ENCODE assay signal across 1 cellular context in the genomic region with DNA sequence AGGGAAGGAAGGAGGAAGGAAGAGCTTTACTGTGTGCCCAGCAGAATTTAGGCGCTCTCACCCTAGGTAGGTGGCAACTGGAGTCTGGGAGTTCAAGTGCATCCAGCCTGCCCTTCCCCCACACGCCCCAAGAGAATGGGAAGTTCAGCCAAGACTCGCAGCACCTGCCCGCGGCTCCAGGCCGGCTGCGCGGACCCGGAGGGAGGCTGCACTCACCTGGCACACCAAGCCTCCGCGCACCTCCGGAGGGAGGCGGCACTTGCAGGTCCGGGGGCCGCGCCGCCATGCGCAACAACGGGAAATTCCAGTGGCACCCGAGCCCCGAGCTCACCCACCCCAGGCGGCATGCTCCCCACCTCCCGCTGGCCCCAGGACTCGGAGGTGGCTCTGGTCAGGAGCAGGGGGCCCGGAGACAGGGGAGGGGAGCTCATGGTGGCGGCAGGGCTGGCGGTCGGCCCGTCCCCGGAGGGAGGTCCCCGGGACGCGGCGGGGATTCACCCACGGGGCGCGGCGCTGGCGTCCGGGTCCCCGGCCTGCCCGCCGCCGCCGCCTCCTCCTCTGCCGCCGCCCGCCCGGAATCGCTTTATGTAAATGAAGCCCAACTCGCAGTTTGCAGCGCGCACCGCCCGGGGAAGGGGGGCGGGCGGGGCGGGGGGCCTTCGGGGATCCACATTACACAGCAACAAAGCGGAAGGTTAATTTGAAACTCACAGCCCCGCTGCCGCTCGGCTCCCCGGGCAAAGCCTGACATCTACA.
TF ChIP-seq lines count a peak whose summit lies in the region.

A gene with protein sequence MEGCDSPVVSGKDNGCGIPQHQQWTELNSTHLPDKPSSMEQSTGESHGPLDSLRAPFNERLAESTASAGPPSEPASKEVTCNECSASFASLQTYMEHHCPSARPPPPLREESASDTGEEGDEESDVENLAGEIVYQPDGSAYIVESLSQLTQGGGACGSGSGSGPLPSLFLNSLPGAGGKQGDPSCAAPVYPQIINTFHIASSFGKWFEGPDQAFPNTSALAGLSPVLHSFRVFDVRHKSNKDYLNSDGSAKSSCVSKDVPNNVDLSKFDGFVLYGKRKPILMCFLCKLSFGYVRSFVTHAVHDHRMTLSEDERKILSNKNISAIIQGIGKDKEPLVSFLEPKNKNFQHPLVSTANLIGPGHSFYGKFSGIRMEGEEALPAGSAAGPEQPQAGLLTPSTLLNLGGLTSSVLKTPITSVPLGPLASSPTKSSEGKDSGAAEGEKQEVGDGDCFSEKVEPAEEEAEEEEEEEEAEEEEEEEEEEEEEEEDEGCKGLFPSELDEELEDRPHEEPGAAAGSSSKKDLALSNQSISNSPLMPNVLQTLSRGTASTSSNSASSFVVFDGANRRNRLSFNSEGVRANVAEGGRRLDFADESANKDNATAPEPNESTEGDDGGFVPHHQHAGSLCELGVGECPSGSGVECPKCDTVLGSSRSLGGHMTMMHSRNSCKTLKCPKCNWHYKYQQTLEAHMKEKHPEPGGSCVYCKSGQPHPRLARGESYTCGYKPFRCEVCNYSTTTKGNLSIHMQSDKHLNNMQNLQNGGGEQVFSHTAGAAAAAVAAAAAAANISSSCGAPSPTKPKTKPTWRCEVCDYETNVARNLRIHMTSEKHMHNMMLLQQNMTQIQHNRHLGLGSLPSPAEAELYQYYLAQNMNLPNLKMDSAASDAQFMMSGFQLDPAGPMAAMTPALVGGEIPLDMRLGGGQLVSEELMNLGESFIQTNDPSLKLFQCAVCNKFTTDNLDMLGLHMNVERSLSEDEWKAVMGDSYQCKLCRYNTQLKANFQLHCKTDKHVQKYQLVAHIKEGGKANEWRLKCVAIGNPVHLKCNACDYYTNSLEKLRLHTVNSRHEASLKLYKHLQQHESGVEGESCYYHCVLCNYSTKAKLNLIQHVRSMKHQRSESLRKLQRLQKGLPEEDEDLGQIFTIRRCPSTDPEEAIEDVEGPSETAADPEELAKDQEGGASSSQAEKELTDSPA (N-terminal part only) (minus strand): TSS at position 593 of the 756 bp plus-strand sequence. CDS start 87,983 bp downstream, outside the sequence.

TF ChIP-seq in HepG2, 621 proteins besides CTCF, POLR2A, EP300 and RAD21 (continues in another document):
- TF ChIP-seq, protein P1, sequence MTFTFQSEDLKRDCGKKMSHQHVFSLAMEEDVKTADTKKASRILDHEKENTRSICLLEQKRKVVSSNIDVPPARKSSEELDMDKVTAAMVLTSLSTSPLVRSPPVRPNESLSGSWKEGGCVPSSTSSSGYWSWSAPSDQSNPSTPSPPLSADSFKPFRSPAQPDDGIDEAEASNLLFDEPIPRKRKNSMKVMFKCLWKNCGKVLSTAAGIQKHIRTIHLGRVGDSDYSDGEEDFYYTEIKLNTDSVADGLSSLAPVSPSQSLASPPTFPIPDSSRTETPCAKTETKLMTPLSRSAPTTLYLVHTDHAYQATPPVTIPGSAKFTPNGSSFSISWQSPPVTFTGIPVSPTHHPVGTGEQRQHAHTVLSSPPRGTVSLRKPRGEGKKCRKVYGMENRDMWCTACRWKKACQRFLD (CRISPR knock-in tag; IDR thresholded peaks at IDR 0.05; ENCODE audit: borderline replicate concordance): peak; percentile 61; the same call in 1 of the 2 replicates
- no peak for TF ChIP-seq ZNF251 (CRISPR knock-in tag; IDR thresholded peaks at IDR 0.05)
- TF ChIP-seq, protein P2, sequence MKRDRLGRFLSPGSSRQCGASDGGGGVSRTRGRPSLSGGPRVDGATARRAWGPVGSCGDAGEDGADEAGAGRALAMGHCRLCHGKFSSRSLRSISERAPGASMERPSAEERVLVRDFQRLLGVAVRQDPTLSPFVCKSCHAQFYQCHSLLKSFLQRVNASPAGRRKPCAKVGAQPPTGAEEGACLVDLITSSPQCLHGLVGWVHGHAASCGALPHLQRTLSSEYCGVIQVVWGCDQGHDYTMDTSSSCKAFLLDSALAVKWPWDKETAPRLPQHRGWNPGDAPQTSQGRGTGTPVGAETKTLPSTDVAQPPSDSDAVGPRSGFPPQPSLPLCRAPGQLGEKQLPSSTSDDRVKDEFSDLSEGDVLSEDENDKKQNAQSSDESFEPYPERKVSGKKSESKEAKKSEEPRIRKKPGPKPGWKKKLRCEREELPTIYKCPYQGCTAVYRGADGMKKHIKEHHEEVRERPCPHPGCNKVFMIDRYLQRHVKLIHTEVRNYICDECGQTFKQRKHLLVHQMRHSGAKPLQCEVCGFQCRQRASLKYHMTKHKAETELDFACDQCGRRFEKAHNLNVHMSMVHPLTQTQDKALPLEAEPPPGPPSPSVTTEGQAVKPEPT (CRISPR knock-in tag; IDR thresholded peaks at IDR 0.05; ENCODE audit: low read depth): 0 out of 2 replicates have a peak, but pooled peaks have one; percentile 59
- TF ChIP-seq CREM (IDR thresholded peaks at IDR 0.05): no peak
- no peak for TF ChIP-seq CREM (CRISPR knock-in tag; IDR thresholded peaks at IDR 0.05)
- TF ChIP-seq MAF1 (CRISPR knock-in tag; IDR thresholded peaks at IDR 0.05; ENCODE audit: borderline replicate concordance): peak; percentile 82; the same call in 1 of the 2 replicates
- no peak for TF ChIP-seq ZNF296 (CRISPR knock-in tag; conservative IDR thresholded peaks at IDR 0.05)
- TF ChIP-seq, protein P3, sequence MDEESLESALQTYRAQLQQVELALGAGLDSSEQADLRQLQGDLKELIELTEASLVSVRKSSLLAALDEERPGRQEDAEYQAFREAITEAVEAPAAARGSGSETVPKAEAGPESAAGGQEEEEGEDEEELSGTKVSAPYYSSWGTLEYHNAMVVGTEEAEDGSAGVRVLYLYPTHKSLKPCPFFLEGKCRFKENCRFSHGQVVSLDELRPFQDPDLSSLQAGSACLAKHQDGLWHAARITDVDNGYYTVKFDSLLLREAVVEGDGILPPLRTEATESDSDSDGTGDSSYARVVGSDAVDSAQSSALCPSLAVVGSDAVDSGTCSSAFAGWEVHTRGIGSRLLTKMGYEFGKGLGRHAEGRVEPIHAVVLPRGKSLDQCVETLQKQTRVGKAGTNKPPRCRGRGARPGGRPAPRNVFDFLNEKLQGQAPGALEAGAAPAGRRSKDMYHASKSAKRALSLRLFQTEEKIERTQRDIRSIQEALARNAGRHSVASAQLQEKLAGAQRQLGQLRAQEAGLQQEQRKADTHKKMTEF (CRISPR knock-in tag; IDR thresholded peaks at IDR 0.05): peak; percentile 73; the same call in 1 of the 2 replicates
- no peak for TF ChIP-seq RBM22 (optimal IDR thresholded peaks at IDR 0.05; ENCODE audit: low read length)
- TF ChIP-seq HOXA9 (CRISPR knock-in tag; IDR thresholded peaks at IDR 0.05; ENCODE audit: borderline replicate concordance): no peak
- TF ChIP-seq, protein P4, sequence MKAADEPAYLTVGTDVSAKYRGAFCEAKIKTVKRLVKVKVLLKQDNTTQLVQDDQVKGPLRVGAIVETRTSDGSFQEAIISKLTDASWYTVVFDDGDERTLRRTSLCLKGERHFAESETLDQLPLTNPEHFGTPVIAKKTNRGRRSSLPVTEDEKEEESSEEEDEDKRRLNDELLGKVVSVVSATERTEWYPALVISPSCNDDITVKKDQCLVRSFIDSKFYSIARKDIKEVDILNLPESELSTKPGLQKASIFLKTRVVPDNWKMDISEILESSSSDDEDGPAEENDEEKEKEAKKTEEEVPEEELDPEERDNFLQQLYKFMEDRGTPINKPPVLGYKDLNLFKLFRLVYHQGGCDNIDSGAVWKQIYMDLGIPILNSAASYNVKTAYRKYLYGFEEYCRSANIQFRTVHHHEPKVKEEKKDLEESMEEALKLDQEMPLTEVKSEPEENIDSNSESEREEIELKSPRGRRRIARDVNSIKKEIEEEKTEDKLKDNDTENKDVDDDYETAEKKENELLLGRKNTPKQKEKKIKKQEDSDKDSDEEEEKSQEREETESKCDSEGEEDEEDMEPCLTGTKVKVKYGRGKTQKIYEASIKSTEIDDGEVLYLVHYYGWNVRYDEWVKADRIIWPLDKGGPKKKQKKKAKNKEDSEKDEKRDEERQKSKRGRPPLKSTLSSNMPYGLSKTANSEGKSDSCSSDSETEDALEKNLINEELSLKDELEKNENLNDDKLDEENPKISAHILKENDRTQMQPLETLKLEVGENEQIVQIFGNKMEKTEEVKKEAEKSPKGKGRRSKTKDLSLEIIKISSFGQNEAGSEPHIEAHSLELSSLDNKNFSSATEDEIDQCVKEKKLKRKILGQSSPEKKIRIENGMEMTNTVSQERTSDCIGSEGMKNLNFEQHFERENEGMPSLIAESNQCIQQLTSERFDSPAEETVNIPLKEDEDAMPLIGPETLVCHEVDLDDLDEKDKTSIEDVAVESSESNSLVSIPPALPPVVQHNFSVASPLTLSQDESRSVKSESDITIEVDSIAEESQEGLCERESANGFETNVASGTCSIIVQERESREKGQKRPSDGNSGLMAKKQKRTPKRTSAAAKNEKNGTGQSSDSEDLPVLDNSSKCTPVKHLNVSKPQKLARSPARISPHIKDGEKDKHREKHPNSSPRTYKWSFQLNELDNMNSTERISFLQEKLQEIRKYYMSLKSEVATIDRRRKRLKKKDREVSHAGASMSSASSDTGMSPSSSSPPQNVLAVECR (CRISPR knock-in tag; IDR thresholded peaks at IDR 0.05; ENCODE audit: borderline replicate concordance): peak; percentile 39
- TF ChIP-seq THYN1 (CRISPR knock-in tag; IDR thresholded peaks at IDR 0.05; ENCODE audit: borderline replicate concordance, low read depth): no peak
- no peak for TF ChIP-seq TP53 (CRISPR knock-in tag; conservative IDR thresholded peaks at IDR 0.05)
- TF ChIP-seq, protein P5, sequence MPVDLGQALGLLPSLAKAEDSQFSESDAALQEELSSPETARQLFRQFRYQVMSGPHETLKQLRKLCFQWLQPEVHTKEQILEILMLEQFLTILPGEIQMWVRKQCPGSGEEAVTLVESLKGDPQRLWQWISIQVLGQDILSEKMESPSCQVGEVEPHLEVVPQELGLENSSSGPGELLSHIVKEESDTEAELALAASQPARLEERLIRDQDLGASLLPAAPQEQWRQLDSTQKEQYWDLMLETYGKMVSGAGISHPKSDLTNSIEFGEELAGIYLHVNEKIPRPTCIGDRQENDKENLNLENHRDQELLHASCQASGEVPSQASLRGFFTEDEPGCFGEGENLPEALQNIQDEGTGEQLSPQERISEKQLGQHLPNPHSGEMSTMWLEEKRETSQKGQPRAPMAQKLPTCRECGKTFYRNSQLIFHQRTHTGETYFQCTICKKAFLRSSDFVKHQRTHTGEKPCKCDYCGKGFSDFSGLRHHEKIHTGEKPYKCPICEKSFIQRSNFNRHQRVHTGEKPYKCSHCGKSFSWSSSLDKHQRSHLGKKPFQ (CRISPR knock-in tag; IDR thresholded peaks at IDR 0.05; ENCODE audit: insufficient replicate concordance): no peak
- TF ChIP-seq, protein P6, sequence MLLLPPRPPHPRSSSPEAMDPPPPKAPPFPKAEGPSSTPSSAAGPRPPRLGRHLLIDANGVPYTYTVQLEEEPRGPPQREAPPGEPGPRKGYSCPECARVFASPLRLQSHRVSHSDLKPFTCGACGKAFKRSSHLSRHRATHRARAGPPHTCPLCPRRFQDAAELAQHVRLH (CRISPR knock-in tag; IDR thresholded peaks at IDR 0.05; ENCODE audit: borderline replicate concordance, low read depth): no peak
- TF ChIP-seq NR2F1 (CRISPR knock-in tag; IDR thresholded peaks at IDR 0.05): 0 out of 4 replicates have a peak, but pooled peaks of 1 of the 2 experiments have one; percentile 6
- peak; percentile 56; the same call in 1 of the 2 replicates for TF ChIP-seq ZNF879 (CRISPR knock-in tag; IDR thresholded peaks at IDR 0.05)
- TF ChIP-seq HOXA5 (CRISPR knock-in tag; IDR thresholded peaks at IDR 0.05): no peak
- TF ChIP-seq GATAD1 (CRISPR knock-in tag; IDR thresholded peaks at IDR 0.05): peak; percentile 45; the same call in 1 of the 2 replicates
- no peak for TF ChIP-seq HDAC6 (IDR thresholded peaks at IDR 0.05; ENCODE audit: low read depth, low read length)
- TF ChIP-seq DPF2 (CRISPR knock-in tag; IDR thresholded peaks at IDR 0.05; ENCODE audit: borderline replicate concordance, low read depth): no peak
- no peak for TF ChIP-seq JARID2 (CRISPR knock-in tag; IDR thresholded peaks at IDR 0.05; ENCODE audit: insufficient replicate concordance)
- TF ChIP-seq, protein P7, sequence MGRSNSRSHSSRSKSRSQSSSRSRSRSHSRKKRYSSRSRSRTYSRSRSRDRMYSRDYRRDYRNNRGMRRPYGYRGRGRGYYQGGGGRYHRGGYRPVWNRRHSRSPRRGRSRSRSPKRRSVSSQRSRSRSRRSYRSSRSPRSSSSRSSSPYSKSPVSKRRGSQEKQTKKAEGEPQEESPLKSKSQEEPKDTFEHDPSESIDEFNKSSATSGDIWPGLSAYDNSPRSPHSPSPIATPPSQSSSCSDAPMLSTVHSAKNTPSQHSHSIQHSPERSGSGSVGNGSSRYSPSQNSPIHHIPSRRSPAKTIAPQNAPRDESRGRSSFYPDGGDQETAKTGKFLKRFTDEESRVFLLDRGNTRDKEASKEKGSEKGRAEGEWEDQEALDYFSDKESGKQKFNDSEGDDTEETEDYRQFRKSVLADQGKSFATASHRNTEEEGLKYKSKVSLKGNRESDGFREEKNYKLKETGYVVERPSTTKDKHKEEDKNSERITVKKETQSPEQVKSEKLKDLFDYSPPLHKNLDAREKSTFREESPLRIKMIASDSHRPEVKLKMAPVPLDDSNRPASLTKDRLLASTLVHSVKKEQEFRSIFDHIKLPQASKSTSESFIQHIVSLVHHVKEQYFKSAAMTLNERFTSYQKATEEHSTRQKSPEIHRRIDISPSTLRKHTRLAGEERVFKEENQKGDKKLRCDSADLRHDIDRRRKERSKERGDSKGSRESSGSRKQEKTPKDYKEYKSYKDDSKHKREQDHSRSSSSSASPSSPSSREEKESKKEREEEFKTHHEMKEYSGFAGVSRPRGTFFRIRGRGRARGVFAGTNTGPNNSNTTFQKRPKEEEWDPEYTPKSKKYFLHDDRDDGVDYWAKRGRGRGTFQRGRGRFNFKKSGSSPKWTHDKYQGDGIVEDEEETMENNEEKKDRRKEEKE (IDR thresholded peaks at IDR 0.05): no peak
- no peak for TF ChIP-seq ZNF788 (CRISPR knock-in tag; IDR thresholded peaks at IDR 0.05; ENCODE audit: borderline replicate concordance)
- no peak; the same call in 1 of the 2 replicates for TF ChIP-seq ZNF501 (CRISPR knock-in tag; IDR thresholded peaks at IDR 0.05)
- no peak for TF ChIP-seq GPN1 (CRISPR knock-in tag; IDR thresholded peaks at IDR 0.05; ENCODE audit: borderline replicate concordance)
- TF ChIP-seq, protein P8, sequence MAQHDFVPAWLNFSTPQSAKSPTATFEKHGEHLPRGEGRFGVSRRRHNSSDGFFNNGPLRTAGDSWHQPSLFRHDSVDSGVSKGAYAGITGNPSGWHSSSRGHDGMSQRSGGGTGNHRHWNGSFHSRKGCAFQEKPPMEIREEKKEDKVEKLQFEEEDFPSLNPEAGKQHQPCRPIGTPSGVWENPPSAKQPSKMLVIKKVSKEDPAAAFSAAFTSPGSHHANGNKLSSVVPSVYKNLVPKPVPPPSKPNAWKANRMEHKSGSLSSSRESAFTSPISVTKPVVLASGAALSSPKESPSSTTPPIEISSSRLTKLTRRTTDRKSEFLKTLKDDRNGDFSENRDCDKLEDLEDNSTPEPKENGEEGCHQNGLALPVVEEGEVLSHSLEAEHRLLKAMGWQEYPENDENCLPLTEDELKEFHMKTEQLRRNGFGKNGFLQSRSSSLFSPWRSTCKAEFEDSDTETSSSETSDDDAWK (CRISPR knock-in tag; IDR thresholded peaks at IDR 0.05): no peak
- peak; percentile 91 for TF ChIP-seq ZNF205 (CRISPR knock-in tag; IDR thresholded peaks at IDR 0.05)
- TF ChIP-seq ETV5 (CRISPR knock-in tag; IDR thresholded peaks at IDR 0.05; ENCODE audit: borderline replicate concordance): peak; percentile 42; the same call in 1 of the 2 replicates
- TF ChIP-seq FIP1L1 (IDR thresholded peaks at IDR 0.05; ENCODE audit: borderline replicate concordance, insufficient read depth, low read depth, low read length): no peak
- 0 out of 2 replicates have a peak, but pooled peaks have one; percentile 62 for TF ChIP-seq ZNF558 (CRISPR knock-in tag; IDR thresholded peaks at IDR 0.05; ENCODE audit: borderline replicate concordance)
- TF ChIP-seq SP1 (IDR thresholded peaks at IDR 0.05): no peak
- no peak for TF ChIP-seq SP1 (CRISPR knock-in tag; IDR thresholded peaks at IDR 0.05)
- no peak for TF ChIP-seq ZNF577 (CRISPR knock-in tag; IDR thresholded peaks at IDR 0.05; ENCODE audit: borderline replicate concordance, low read depth)
- TF ChIP-seq ZNF224 (CRISPR knock-in tag; IDR thresholded peaks at IDR 0.05): no peak
- no peak for TF ChIP-seq KLF11 (CRISPR knock-in tag; IDR thresholded peaks at IDR 0.05)
- no peak for TF ChIP-seq BRCA1 (CRISPR knock-in tag; IDR thresholded peaks at IDR 0.05)
- no peak for TF ChIP-seq DNMT1 (CRISPR knock-in tag; IDR thresholded peaks at IDR 0.05)
